19 cellular contexts compared by ENCODE assay signal in genomic region chrX:13697976-13698375, GRCh38.
DNase-seq lines count a peak whose midpoint lies in the region; ATAC-seq and FAIRE-seq lines count a peak whose summit lies in the region.
"Had no signal": no experiment of that assay in that cellular context is flagged by ENCODE, and none has a peak within 500 bp of the region (broad histone marks: within the 10 kb centered on the region; RNA-seq: fewer than 3 reads in every experiment).

No MANE protein-coding gene starts in this region.

- no peaks in the 10 kb centered on the region for H3K36me3 ChIP-seq in subcutaneous abdominal adipose tissue (ENCODE audit: control insufficient read depth in 5 of 5, insufficient read depth in 5 of 5, low read length in 5 of 5)
- H3K36me3 ChIP-seq: tibial nerve had no signal

- H3K27ac ChIP-seq in subcutaneous abdominal adipose tissue (ENCODE audit: low read depth, low read length): peak overlapping the region; percentile 18
- H3K27ac ChIP-seq: tibial nerve had no signal

- H3K9me3 ChIP-seq in subcutaneous abdominal adipose tissue (ENCODE audit: control insufficient read depth in 5 of 5, low read length in 5 of 5): no peaks in the 10 kb centered on the region
- H3K9me3 ChIP-seq: tibial nerve had no signal

- DNase-seq in iPS-NIHi7 (ENCODE audit: extremely low spot score): no peak
- no peak for DNase-seq in RCC 7860 (ENCODE audit: low spot score)
- DNase-seq: activated CD4-positive, CD25-positive, alpha-beta regulatory T cell; activated CD8-positive, alpha-beta T cell treated with anti-CD3 and anti-CD28 coated beads, Interleukin-2, amount 10 ng/mL, durations not matched to agents 7 days and 5 days; activated naive CD4-positive, alpha-beta T cell treated with anti-CD3 and anti-CD28 coated beads, Interleukin-2, amount 50 U/mL, for 16 hours; activated T-cell treated with anti-CD3 and anti-CD28 coated beads, Interleukin-2, amount 50 U/mL, for 48 hours; naive thymus-derived CD8-positive, alpha-beta T cell; NCI-H1436 treated with DMSO at 0.1 percent for 48 hours; NCI-H2171 treated with DMSO at 0.1 percent for 48 hours; NCI-H748 treated with DMSO at 0.1 percent for 48 hours; posterior cingulate gyrus; stimulated activated naive CD4-positive, alpha-beta T cell treated with Interleukin-2 at 50 U/mL for 16 hours had no signal

- peak; percentile 7 for ATAC-seq in GM18867 (IDR thresholded peaks at IDR 0.05; ENCODE audit: unreplicated experiment)
- peak; percentile 4 for ATAC-seq in HG03432 (IDR thresholded peaks at IDR 0.05; ENCODE audit: unreplicated experiment)
- ATAC-seq in HG02981 (IDR thresholded peaks at IDR 0.05; ENCODE audit: unreplicated experiment): no peak
- ATAC-seq: activated CD8-positive, alpha-beta T cell treated with anti-CD3 and anti-CD28 coated beads, Interleukin-2, amount 10 ng/mL, durations not matched to agents 7 days and 5 days; naive thymus-derived CD8-positive, alpha-beta T cell had no signal

- peaks cover 0 to 6% (median under 1%) of the 10 kb centered on the region in 5 donors for H3K27me3 ChIP-seq in subcutaneous abdominal adipose tissue (ENCODE audit: control insufficient read depth in 5 of 5, insufficient read depth in 4 of 5, low read length in 5 of 5)
- H3K27me3 ChIP-seq: tibial nerve had no signal

- FAIRE-seq in colon (lab: Jason Lieb, UNC): peak; percentile 95
- no peak for FAIRE-seq in RCC 7860 (lab: Jason Lieb, UNC)

- H3K4me3 ChIP-seq in subcutaneous abdominal adipose tissue (ENCODE audit: low read depth in 1 of 5, low read length in 5 of 5): no peak overlapping the region
- H3K4me3 ChIP-seq: lung, tibial nerve had no signal

- H3K4me1 ChIP-seq in subcutaneous abdominal adipose tissue (ENCODE audit: control insufficient read depth in 5 of 5, insufficient read depth in 5 of 5, low read length in 5 of 5): peaks cover 0 to 50% (median 41%) of the 10 kb centered on the region in 5 donors

- H3K9ac ChIP-seq in subcutaneous abdominal adipose tissue (ENCODE audit: low read length in 5 of 5): no peak overlapping the region
